Comparison of ENCODE assay signal across 12 cellular contexts in the genomic region with DNA sequence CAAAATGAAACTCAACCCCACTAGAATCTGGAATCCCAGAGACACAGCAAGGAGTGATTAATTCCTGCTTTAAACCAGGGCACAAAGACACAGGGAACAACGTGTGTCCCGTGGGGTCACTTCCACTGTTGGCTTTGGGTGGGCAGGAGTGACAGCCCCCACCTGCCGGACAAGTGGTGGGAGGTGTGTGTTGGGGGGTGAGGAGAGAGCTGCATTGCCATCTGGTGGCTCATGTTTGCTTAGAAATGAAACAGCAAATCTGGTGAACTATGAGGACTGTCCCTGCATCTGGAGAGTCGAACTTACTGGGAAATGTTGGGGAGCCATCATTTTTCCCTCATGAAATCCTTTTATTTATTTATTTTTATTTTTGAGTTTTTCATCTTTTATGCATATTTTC.
DNase-seq lines count a peak whose midpoint lies in the region; ATAC-seq, FAIRE-seq and TF ChIP-seq lines count a peak whose summit lies in the region.
"Had no signal": no experiment of that assay in that cellular context is flagged by ENCODE, and none has a peak within 500 bp of the region (broad histone marks: within the 10 kb centered on the region; RNA-seq: fewer than 3 reads in every experiment).

No MANE protein-coding gene starts in this region.

- no peak overlapping the region for H2BK15ac ChIP-seq in mesendoderm (replicated peaks; ENCODE audit: low read depth)

- H3K9me3 ChIP-seq in T-helper 17 cell (ENCODE audit: control insufficient read depth, low read length, poor library complexity, severe bottlenecking) = no peaks in the 10 kb centered on the region

- peak; percentile 59 for FAIRE-seq in HTR-8/SVneo (lab: Jason Lieb, UNC)

- no peak overlapping the region for H4K8ac ChIP-seq in mesendoderm (ENCODE audit: low read depth, low read length)

- H2BK120ac ChIP-seq in mesendoderm (ENCODE audit: low read depth, low read length) = no peak overlapping the region

- H4K5ac ChIP-seq in mesendoderm (ENCODE audit: low read length) = no peak overlapping the region

- no peak overlapping the region for H3K4me3 ChIP-seq in brain microvascular endothelial cell (ENCODE audit: low read depth, low read length)
- no peak overlapping the region for H3K4me3 ChIP-seq in mesendoderm (ENCODE audit: low read length)

- H3K79me1 ChIP-seq in mesendoderm (ENCODE audit: low read length) = no peaks in the 10 kb centered on the region

- no peak overlapping the region for H2AK5ac ChIP-seq in mesendoderm (ENCODE audit: low read length)

- no peaks in the 10 kb centered on the region for H3K4me1 Mint-ChIP-seq in T-helper 17 cell
- peaks cover 5% of the 10 kb centered on the region for H3K4me1 Mint-ChIP-seq in T-helper 2 cell treated with Interferon-gamma antibody and Interleukin-4, amounts not matched to agents 5 μg/mL and 100 μg/mL, for 36 hours (ENCODE audit: low read depth)
- H3K4me1 Mint-ChIP-seq: memory B cell had no signal

- no peak overlapping the region for H3K27ac ChIP-seq in brain microvascular endothelial cell
- no peak overlapping the region for H3K27ac ChIP-seq in mesendoderm (ENCODE audit: low read depth, low read length)

- no peak overlapping the region for H3K4me3 Mint-ChIP-seq in T-helper 17 cell
- H3K4me3 Mint-ChIP-seq in T-helper 2 cell treated with Interferon-gamma antibody and Interleukin-4, amounts not matched to agents 5 μg/mL and 100 μg/mL, for 36 hours = no peak overlapping the region
- H3K4me3 Mint-ChIP-seq: dendritic cell treated with granulocyte-macrophage colony-stimulating factor and Interleukin-4, amounts not matched to agents 40 ng/mL and 50 ng/mL, for 4 days; memory B cell had no signal

- no peaks in the 10 kb centered on the region for H3K9me3 Mint-ChIP-seq in T-helper 2 cell treated with Interferon-gamma antibody and Interleukin-4, amounts not matched to agents 5 μg/mL and 100 μg/mL, for 36 hours
- H3K9me3 Mint-ChIP-seq: dendritic cell treated with granulocyte-macrophage colony-stimulating factor and Interleukin-4, amounts not matched to agents 40 ng/mL and 50 ng/mL, for 4 days had no signal

- H3K79me2 ChIP-seq in mesendoderm (ENCODE audit: control insufficient read depth, insufficient read depth, low read length) = no peaks in the 10 kb centered on the region

- H3K18ac ChIP-seq in mesendoderm (ENCODE audit: low read length) = no peak overlapping the region

- H3K56ac ChIP-seq in mesendoderm (ENCODE audit: low read length) = no peak overlapping the region

- H3K4ac ChIP-seq in mesendoderm (ENCODE audit: low read depth, low read length) = no peak overlapping the region

- no peak overlapping the region for H3K4me2 ChIP-seq in mesendoderm (ENCODE audit: low read length)

- no peak overlapping the region for H3K23ac ChIP-seq in mesendoderm (ENCODE audit: low read length)

- no peaks in the 10 kb centered on the region for H3K36me3 ChIP-seq in brain microvascular endothelial cell (replicated peaks)
- no peaks in the 10 kb centered on the region for H3K36me3 ChIP-seq in mesendoderm (ENCODE audit: control insufficient read depth, insufficient read depth, low read length)

- H2BK5ac ChIP-seq in mesendoderm (ENCODE audit: low read length) = no peak overlapping the region

- H3K27me3 ChIP-seq in brain microvascular endothelial cell (replicated peaks) = peaks cover 19% of the 10 kb centered on the region
- no peaks in the 10 kb centered on the region for H3K27me3 ChIP-seq in mesendoderm (ENCODE audit: insufficient read depth, low read length, poor library complexity)

- no peak overlapping the region for H3K9ac ChIP-seq in mesendoderm (ENCODE audit: low read length)

- no peaks in the 10 kb centered on the region for H3K36me3 Mint-ChIP-seq in T-helper 17 cell (ENCODE audit: low read depth)
- H3K36me3 Mint-ChIP-seq in T-helper 2 cell treated with Interferon-gamma antibody and Interleukin-4, amounts not matched to agents 5 μg/mL and 100 μg/mL, for 36 hours (ENCODE audit: low read depth) = no peaks in the 10 kb centered on the region

- peak; percentile 70 for TF ChIP-seq CTCF in brain microvascular endothelial cell (IDR thresholded peaks at IDR 0.05; ENCODE audit: low read depth, low read length, missing control alignments)

- peaks cover 1% of the 10 kb centered on the region for H3K4me1 ChIP-seq in mesendoderm (ENCODE audit: control insufficient read depth, low read depth, low read length)

- WGBS in mesendoderm (ENCODE audit: extremely low coverage, insufficient coverage, low lambda C conversion rate) = no CpG with 5 or more reads among the region's 4 CpGs

- no peak overlapping the region for H3K27ac Mint-ChIP-seq in T-helper 17 cell
- H3K27ac Mint-ChIP-seq in T-helper 2 cell treated with Interferon-gamma antibody and Interleukin-4, amounts not matched to agents 5 μg/mL and 100 μg/mL, for 36 hours = no peak overlapping the region
- H3K27ac Mint-ChIP-seq: dendritic cell treated with granulocyte-macrophage colony-stimulating factor and Interleukin-4, amounts not matched to agents 40 ng/mL and 50 ng/mL, for 4 days; memory B cell had no signal

- DNase-seq in COLO829 (ENCODE audit: low spot score) = peak; percentile 21
- peak; percentile 60 for DNase-seq in HTR-8/SVneo (ENCODE audit: insufficient read length, low spot score)
- DNase-seq in brain microvascular endothelial cell = peak; percentile 28
- DNase-seq in mesendoderm = peak; percentile 16
- no peak for DNase-seq in T-helper 17 cell
- DNase-seq in stimulated activated naive CD4-positive, alpha-beta T cell treated with Interleukin-2 at 50 U/mL for 16 hours (lab: John Stamatoyannopoulos, UW) = no peak
- no peak for DNase-seq in NCI-H2107 (lab: John Stamatoyannopoulos, UW)
- no peak for DNase-seq in T-helper 2 cell treated with Interferon-gamma antibody and Interleukin-4, amounts not matched to agents 5 μg/mL and 100 μg/mL, for 36 hours (ENCODE audit: low spot score)
- DNase-seq: activated CD4-positive, alpha-beta T cell treated with anti-CD3 and anti-CD28 coated beads for 4 hours; stimulated activated CD4-positive, alpha-beta T cell treated with anti-CD3 and anti-CD28 coated beads, Interleukin-2, amount 100 ng/mL, for 48 hours had no signal

- in situ Hi-C loops in brain microvascular endothelial cell (cut with HindIII; ENCODE audit: low pct_ligation_motif_present, low sequenced_read_pairs) = no loop called here

- H3K27me3 Mint-ChIP-seq in T-helper 17 cell = peaks cover 7% of the 10 kb centered on the region
- peaks cover 2% of the 10 kb centered on the region for H3K27me3 Mint-ChIP-seq in T-helper 2 cell treated with Interferon-gamma antibody and Interleukin-4, amounts not matched to agents 5 μg/mL and 100 μg/mL, for 36 hours (ENCODE audit: low read depth)

- no peak for ATAC-seq in T-helper 17 cell

Comparison
In these comparisons a context has a peak if more than half of its experiments do, and no peak if none do; other contexts are left out.
1. DNase-seq: peak in COLO829 (single experiment), HTR-8/SVneo (single experiment), brain microvascular endothelial cell (single experiment) and mesendoderm (single experiment); none in T-helper 17 cell (0 of 3), stimulated activated naive CD4-positive, alpha-beta T cell treated with Interleukin-2 at 50 U/mL for 16 hours (single experiment), NCI-H2107 (single experiment) and T-helper 2 cell treated with Interferon-gamma antibody and Interleukin-4, amounts not matched to agents 5 μg/mL and 100 μg/mL, for 36 hours (single experiment).